Comparison of ENCODE assay signal across 17 cellular contexts in genomic region chr2:241490444-241490760, GRCh38. TPM values are rescaled to one million over a fixed set of nuclear protein-coding genes. Genes with fewer than 3 reads are reported as not detected.
DNase-seq lines count a peak whose midpoint lies in the region; TF ChIP-seq lines count a peak whose summit lies in the region.
"Had no signal": no experiment of that assay in that cellular context is flagged by ENCODE, and none has a peak within 500 bp of the region (broad histone marks: within the 10 kb centered on the region; RNA-seq: fewer than 3 reads in every experiment).

No MANE protein-coding gene starts in this region.

- peak overlapping the region; percentile 32 for H3K14ac ChIP-seq in neuronal stem cell (ENCODE audit: low read length)

- no peak overlapping the region for H4K91ac ChIP-seq in neuronal stem cell (ENCODE audit: low read depth, low read length, poor library complexity)

- H3K18ac ChIP-seq in neuronal stem cell (ENCODE audit: low read length) = peak overlapping the region; percentile 28

- no peak overlapping the region for H3K23ac ChIP-seq in neuronal stem cell (ENCODE audit: low read depth, low read length, poor library complexity)

- TF ChIP-seq CTCF in WERI-Rb-1 (IDR thresholded peaks at IDR 0.05; ENCODE audit: low read depth, low read length) = no peak

- H3K4me1 Mint-ChIP-seq in activated CD4-positive, alpha-beta memory T cell treated with anti-CD3 and anti-CD28 coated beads for 36 hours (ENCODE audit: low read depth) = no peaks in the 10 kb centered on the region

- no peaks in the 10 kb centered on the region for H3K9me3 Mint-ChIP-seq in activated CD4-positive, alpha-beta memory T cell treated with anti-CD3 and anti-CD28 coated beads for 36 hours
- H3K9me3 Mint-ChIP-seq: activated T-helper 2 cell treated with anti-CD3 and anti-CD28 coated beads, Interferon-gamma antibody, Interleukin-2, Interleukin-4, amounts not matched to agents 10 μg/mL and 5 μg/mL and 100 μg/mL, durations not matched to agents 14 hours and 24 hours and 36 hours had no signal

- H3K36me3 Mint-ChIP-seq in activated CD4-positive, alpha-beta memory T cell treated with anti-CD3 and anti-CD28 coated beads for 36 hours = no peaks in the 10 kb centered on the region

- peak; percentile 28 for DNase-seq in EL
- DNase-seq in cerebellar cortex (ENCODE audit: low spot score) = peak; percentile 48
- no peak for DNase-seq in neuronal stem cell (ENCODE audit: low spot score)
- DNase-seq in NCI-H69 (lab: John Stamatoyannopoulos, UW) = no peak
- no peak for DNase-seq in activated CD4-positive, alpha-beta memory T cell treated with anti-CD3 and anti-CD28 coated beads for 36 hours
- DNase-seq in WERI-Rb-1 = no peak
- DNase-seq: cerebellar nuclear complex; COR-L47; KBM-7; NCI-H2029; NCI-H510A; stimulated activated CD4-positive, alpha-beta T cell treated with anti-CD3 and anti-CD28 coated beads, Interleukin-1b, Interleukin-23, amount 100 ng/mL, for 48 hours had no signal

- CTCF ChIA-PET in activated CD4-positive, alpha-beta memory T cell treated with anti-CD3 and anti-CD28 coated beads for 36 hours (lab: Charles Lee) = no interaction called here

- no peak overlapping the region for H3K4me2 ChIP-seq in neuronal stem cell (ENCODE audit: insufficient read depth, low read length, poor library complexity, severe bottlenecking)

- peaks cover 14 to 31% of the 10 kb centered on the region in 2 donors for H3K36me3 ChIP-seq in neuronal stem cell (replicated peaks in 1 of 2; ENCODE audit: control insufficient read depth in 2 of 2, insufficient read depth in 2 of 2, low read length in 2 of 2)
- peaks cover 75% of the 10 kb centered on the region for H3K36me3 ChIP-seq in WERI-Rb-1

- H3K4ac ChIP-seq in neuronal stem cell (ENCODE audit: low read length) = no peak overlapping the region

- H2BK12ac ChIP-seq in neuronal stem cell (ENCODE audit: low read length) = peak overlapping the region; percentile 35

- no CpG with 5 or more reads among the region's 2 CpGs for WGBS in neuronal stem cell (ENCODE audit: extremely low coverage in 2 of 2, insufficient read length in 2 of 2, insufficient replicate concordance in 1 of 2), 2 donors

- H3K27me3 ChIP-seq in neuronal stem cell (ENCODE audit: control insufficient read depth in 3 of 3, insufficient read depth in 3 of 3, low read depth in 1 of 3, low read length in 3 of 3) (no peaks in the 10 kb centered on the region), WERI-Rb-1 (ENCODE audit: insufficient read depth, low read depth, severe bottlenecking) (no peaks in the 10 kb centered on the region)

- peaks cover 0 to 3% of the 10 kb centered on the region in 2 donors for H3K9me3 ChIP-seq in neuronal stem cell (replicated peaks in 1 of 2; ENCODE audit: control insufficient read depth in 2 of 2, insufficient read depth in 1 of 2, low read depth in 1 of 2, low read length in 2 of 2)
- H3K9me3 ChIP-seq in WERI-Rb-1 (ENCODE audit: severe bottlenecking) = no peaks in the 10 kb centered on the region
- H3K9me3 ChIP-seq: mucosa of descending colon had no signal

- no peak overlapping the region for H2AFZ ChIP-seq in neuronal stem cell (ENCODE audit: low read length)

- H3K27ac ChIP-seq in neuronal stem cell (replicated peaks; ENCODE audit: low read length) = no peak overlapping the region
- no peak overlapping the region for H3K27ac ChIP-seq in WERI-Rb-1
- H3K27ac ChIP-seq: HL-60, SK-N-MC had no signal

- intact Hi-C loops in activated CD4-positive, alpha-beta memory T cell treated with anti-CD3 and anti-CD28 coated beads for 36 hours (cut with micrococcal nuclease) = no loop called here

- H4K8ac ChIP-seq in neuronal stem cell (ENCODE audit: low read depth, low read length) = peak overlapping the region; percentile 56

- POLR2A ChIA-PET in activated CD4-positive, alpha-beta memory T cell treated with anti-CD3 and anti-CD28 coated beads for 36 hours (lab: Charles Lee) = no interaction called here

- H3K4me3 ChIP-seq in neuronal stem cell (ENCODE audit: low read length in 2 of 2) (peak overlapping the region in 1 of 2 donors; percentile 7), WERI-Rb-1 (ENCODE audit: low read depth, low read length) (no peak overlapping the region)
- H3K4me3 ChIP-seq: mucosa of descending colon, SK-N-MC had no signal

- H3K4me1 ChIP-seq in neuronal stem cell (ENCODE audit: control insufficient read depth in 2 of 2, insufficient read depth in 1 of 2, low read depth in 1 of 2, low read length in 2 of 2) = no peaks in the 10 kb centered on the region

- no peak overlapping the region for H2BK15ac ChIP-seq in neuronal stem cell (ENCODE audit: low read length)

- no peak overlapping the region for H2AK5ac ChIP-seq in neuronal stem cell (ENCODE audit: low read depth, low read length)

- H3K4me3 Mint-ChIP-seq in activated CD4-positive, alpha-beta memory T cell treated with anti-CD3 and anti-CD28 coated beads for 36 hours = no peak overlapping the region

- H2BK120ac ChIP-seq in neuronal stem cell (ENCODE audit: low read depth, low read length) = no peak overlapping the region

- no peak overlapping the region for H2BK5ac ChIP-seq in neuronal stem cell (ENCODE audit: low read length)

- no peaks in the 10 kb centered on the region for H3K79me1 ChIP-seq in neuronal stem cell (ENCODE audit: low read depth, low read length)

- peak overlapping the region; percentile 2 for H3K9ac ChIP-seq in neuronal stem cell (ENCODE audit: low read depth, low read length, poor library complexity)

- no peaks in the 10 kb centered on the region for H3K27me3 Mint-ChIP-seq in activated CD4-positive, alpha-beta memory T cell treated with anti-CD3 and anti-CD28 coated beads for 36 hours

- no peak overlapping the region for H3K27ac Mint-ChIP-seq in activated CD4-positive, alpha-beta memory T cell treated with anti-CD3 and anti-CD28 coated beads for 36 hours
- H3K27ac Mint-ChIP-seq: activated T-helper 2 cell treated with anti-CD3 and anti-CD28 coated beads, Interferon-gamma antibody, Interleukin-2, Interleukin-4, amounts not matched to agents 10 μg/mL and 5 μg/mL and 100 μg/mL, durations not matched to agents 14 hours and 24 hours and 36 hours had no signal

TF ChIP-seq in PFSK-1, 5 proteins besides CTCF, POLR2A, EP300 and RAD21:
- TF ChIP-seq POLR2AphosphoS5 (IDR thresholded peaks at IDR 0.05; ENCODE audit: low read depth, low read length) (0 out of 2 replicates have a peak, but pooled peaks have one; percentile 66), SIN3A (IDR thresholded peaks at IDR 0.05; ENCODE audit: borderline replicate concordance, insufficient read depth, low read length) (no peak)

RNA-seq across cellular contexts. Expression of gene STK25, which starts 18.0 kb away (rescaled TPM):
- polyA plus RNA-seq in PFSK-1 (2012; ENCODE audit: insufficient read length, low read depth) = 307 TPM
- polyA plus RNA-seq in neuronal stem cell (2013, experiment 1 of 2) = 129 TPM
- polyA plus RNA-seq in neuronal stem cell (2013, experiment 2 of 2) = 118 TPM
- 10 to 100 TPM; 97.9 to 99.1 TPM for total RNA-seq in activated CD4-positive, alpha-beta memory T cell treated with anti-CD3 and anti-CD28 coated beads for 36 hours

Comparison
In these comparisons a context has a peak if more than half of its experiments do, and no peak if none do; other contexts are left out.
1. DNase-seq: peak in EL (single experiment) and cerebellar cortex (single experiment); none in neuronal stem cell (single experiment), NCI-H69 (single experiment), activated CD4-positive, alpha-beta memory T cell treated with anti-CD3 and anti-CD28 coated beads for 36 hours (single experiment) and WERI-Rb-1 (single experiment).